In genomic region chr9:99497641-99498040, GRCh38 we compare ENCODE assay signal across 27 cellular contexts.
"Had no signal": no experiment of that assay in that cellular context is flagged by ENCODE, and none has a peak within 500 bp of the region (broad histone marks: within the 10 kb centered on the region; RNA-seq: fewer than 3 reads in every experiment).

No MANE protein-coding gene starts in this region.

- H3K27me3 ChIP-seq: body of pancreas, neutrophil, pancreas, right lobe of liver, testis, uterus had no signal

- H3K9me3 ChIP-seq: body of pancreas, lower lobe of right lung, neutrophil, pancreas, right lobe of liver, testis, uterus had no signal

- H3K36me3 ChIP-seq: lower lobe of right lung, neutrophil, pancreas, right lobe of liver, uterus had no signal

- H3K4me1 Mint-ChIP-seq: activated B cell treated with CpG ODN at 0.5 μM for 24 hours; activated CD4-positive, alpha-beta T cell treated with anti-CD3 and anti-CD28 coated beads for 36 hours; activated naive CD8-positive, alpha-beta T cell treated with anti-CD3 and anti-CD28 coated beads, Interleukin-2, amount 50 U/mL, for 24 hours; mesothelial cell of epicardium; naive thymus-derived CD8-positive, alpha-beta T cell had no signal

- H3K27ac Mint-ChIP-seq: activated B cell treated with CpG ODN at 0.5 μM for 24 hours; activated CD4-positive, alpha-beta T cell treated with anti-CD3 and anti-CD28 coated beads for 36 hours; activated naive CD8-positive, alpha-beta T cell treated with anti-CD3 and anti-CD28 coated beads, Interleukin-2, amount 50 U/mL, for 24 hours; activated T-cell treated with anti-CD3 and anti-CD28 coated beads, Interleukin-2, amount 50 U/mL, for 72 hours; mesothelial cell of epicardium; naive thymus-derived CD8-positive, alpha-beta T cell had no signal

- DNase-seq: activated B cell treated with CpG ODN at 0.5 μM for 24 hours; activated CD4-positive, alpha-beta T cell treated with anti-CD3 and anti-CD28 coated beads for 36 hours; activated CD4-positive, alpha-beta T cell treated with anti-CD3 and anti-CD28 coated beads, Interleukin-2, amount 50 U/mL, for 48 hours; activated effector memory CD4-positive, alpha-beta T cell treated with anti-CD3 and anti-CD28 coated beads, Interleukin-2, amount 50 U/mL, for 16 hours; activated naive CD4-positive, alpha-beta T cell treated with anti-CD3 and anti-CD28 coated beads, Interleukin-2, amount 50 U/mL, for 16 hours; activated naive CD8-positive, alpha-beta T cell treated with anti-CD3 and anti-CD28 coated beads, Interleukin-2, amount 50 U/mL, for 24 hours; activated T-cell treated with anti-CD3 and anti-CD28 coated beads, Interleukin-2, amount 50 U/mL, for 72 hours; body of pancreas; caudate nucleus; dermis blood vessel endothelial cell; effector CD8-positive, alpha-beta T cell; foreskin melanocyte; lower lobe of right lung; naive thymus-derived CD8-positive, alpha-beta T cell; pancreas; right lobe of liver; stimulated activated CD4-positive, alpha-beta T cell treated with anti-CD3 and anti-CD28 coated beads, Interleukin-2, amount 100 ng/mL, for 24 hours; stimulated activated naive CD4-positive, alpha-beta T cell; T-helper 9 cell; testis; trophoblast cell; uterus had no signal

- H3K4me3 Mint-ChIP-seq: activated B cell treated with CpG ODN at 0.5 μM for 24 hours; activated CD4-positive, alpha-beta T cell treated with anti-CD3 and anti-CD28 coated beads for 36 hours; activated naive CD8-positive, alpha-beta T cell treated with anti-CD3 and anti-CD28 coated beads, Interleukin-2, amount 50 U/mL, for 24 hours; naive thymus-derived CD8-positive, alpha-beta T cell had no signal

- H3K4me1 ChIP-seq: body of pancreas, lower lobe of right lung, pancreas, right lobe of liver, testis, uterus had no signal

- H3K4me3 ChIP-seq: body of pancreas, lower lobe of right lung, pancreas, right lobe of liver, skin epidermis, testis, uterus had no signal

- ATAC-seq: activated CD4-positive, alpha-beta T cell treated with anti-CD3 and anti-CD28 coated beads for 36 hours; activated naive CD8-positive, alpha-beta T cell treated with anti-CD3 and anti-CD28 coated beads, Interleukin-2, amount 50 U/mL, for 24 hours; activated T-cell treated with anti-CD3 and anti-CD28 coated beads, Interleukin-2, amount 50 U/mL, for 72 hours; body of pancreas; esophagus mucosa; left lobe of liver; lower lobe of right lung; naive thymus-derived CD8-positive, alpha-beta T cell; pancreas; right lobe of liver had no signal

- H3K27ac ChIP-seq: body of pancreas, lower lobe of right lung, neutrophil, pancreas, right lobe of liver, skin epidermis, testis, uterus had no signal
